Comparison of ENCODE assay signal across 8 cellular contexts in genomic region chr2:25309402-25309801, GRCh38.
DNase-seq lines count a peak whose midpoint lies in the region; ATAC-seq and TF ChIP-seq lines count a peak whose summit lies in the region.

No MANE protein-coding gene starts in this region.

- DNase-seq in GM10266 (ENCODE audit: extremely low spot score) = peak; percentile 66
- DNase-seq in NCI-H345 (lab: John Stamatoyannopoulos, UW) = peak; percentile 38
- peak; percentile 65 for DNase-seq in activated CD4-positive, alpha-beta T cell treated with anti-CD3 and anti-CD28 coated beads, Interleukin-2, amount 50 U/mL, for 1 hour
- peak; percentile 49 for DNase-seq in effector CD8-positive, alpha-beta T cell (lab: John Stamatoyannopoulos, UW)

- TF ChIP-seq CTCF in 22Rv1 (IDR thresholded peaks at IDR 0.05) = peak; percentile 65
- peak; percentile 43 for TF ChIP-seq CTCF in GM10266 (IDR thresholded peaks at IDR 0.05; ENCODE audit: control insufficient read depth, insufficient read depth, low read depth, missing control alignments)
- TF ChIP-seq CTCF in nephron (IDR thresholded peaks at IDR 0.05; ENCODE audit: unreplicated experiment in 3 of 3) = peak in 2 of 3 experiments; percentile 34

- no peak overlapping the region for H3K27ac ChIP-seq in 22Rv1

- peak overlapping the region; percentile 42 to 79 (median 68) for H3K27ac Mint-ChIP-seq in nephron

- ATAC-seq in GM21390 (IDR thresholded peaks at IDR 0.05; ENCODE audit: unreplicated experiment) = no peak
- no peak for ATAC-seq in HG03442 (IDR thresholded peaks at IDR 0.05; ENCODE audit: unreplicated experiment)

- H3K36me3 Mint-ChIP-seq in nephron (ENCODE audit: low read depth) = peaks cover 23% of the 10 kb centered on the region

- no peak overlapping the region for H3K4me3 Mint-ChIP-seq in nephron

- H3K4me1 Mint-ChIP-seq in nephron = peaks cover 78% of the 10 kb centered on the region

- no peaks in the 10 kb centered on the region for H3K9me3 Mint-ChIP-seq in nephron

- no peaks in the 10 kb centered on the region for H3K27me3 Mint-ChIP-seq in nephron (ENCODE audit: low read depth)
